In the genomic region with DNA sequence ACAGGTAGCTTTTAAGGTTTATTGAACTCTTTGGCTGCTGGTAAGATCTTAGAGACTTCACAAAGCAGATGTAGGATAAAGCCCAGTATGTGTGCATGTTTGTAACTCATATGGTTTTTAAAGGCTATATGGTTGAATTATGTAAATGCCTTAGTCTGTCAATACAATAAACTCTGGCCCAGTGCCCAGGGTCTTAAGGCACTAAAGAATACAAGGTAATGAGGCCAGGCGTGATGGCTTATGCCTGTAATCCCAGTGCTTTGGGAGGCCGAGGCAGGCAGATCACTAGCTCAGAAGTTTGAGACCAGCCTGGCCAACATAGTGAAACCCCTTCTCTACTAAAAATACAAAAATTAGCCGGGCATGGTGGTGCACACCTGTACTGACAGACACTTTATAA, we compare ENCODE assay signal across 20 cellular contexts.
DNase-seq lines count a peak whose midpoint lies in the region; TF ChIP-seq lines count a peak whose summit lies in the region.
"Had no signal": no experiment of that assay in that cellular context is flagged by ENCODE, and none has a peak within 500 bp of the region (broad histone marks: within the 10 kb centered on the region; RNA-seq: fewer than 3 reads in every experiment).

No MANE protein-coding gene starts in this region.

- no peak for TF ChIP-seq CTCF in esophagus squamous epithelium (IDR thresholded peaks at IDR 0.05)

- H3K27ac ChIP-seq in esophagus squamous epithelium: no peak overlapping the region
- H3K27ac ChIP-seq: right atrium auricular region, spleen, suprapubic skin had no signal

- H3K4me3 ChIP-seq in esophagus squamous epithelium: no peak overlapping the region
- H3K4me3 ChIP-seq: right atrium auricular region, spleen, suprapubic skin had no signal

- no peak for TF ChIP-seq POLR2A in esophagus squamous epithelium (IDR thresholded peaks at IDR 0.05)

- WGBS in esophagus squamous epithelium, 2 donors: 76 to 81% methylated on average over 3 of the region's 3 CpGs

- peaks cover 0 to 10% (median 0%) of the 10 kb centered on the region in 3 donors for H3K4me1 ChIP-seq in esophagus squamous epithelium

- intact Hi-C loops in esophagus squamous epithelium (cut with DNase I): no loop called here

- no peaks in the 10 kb centered on the region for H3K36me3 ChIP-seq in esophagus squamous epithelium
- H3K36me3 ChIP-seq: right atrium auricular region, suprapubic skin had no signal

- no peaks in the 10 kb centered on the region for H3K27me3 ChIP-seq in esophagus squamous epithelium
- H3K27me3 ChIP-seq: right atrium auricular region, spleen, suprapubic skin had no signal

- peak; percentile 40 for DNase-seq in NCI-H748 (lab: John Stamatoyannopoulos, UW; ENCODE audit: unreplicated experiment)
- DNase-seq in NCI-H748 treated with DMSO at 0.1 percent for 48 hours (lab: John Stamatoyannopoulos, UW): no peak
- peak; percentile 67 for DNase-seq in NCI-H510A treated with DMSO at 0.1 percent for 48 hours (lab: John Stamatoyannopoulos, UW)
- peak; percentile 37 for DNase-seq in dermis blood vessel endothelial cell
- DNase-seq in germinal center (ENCODE audit: low spot score): no peak
- DNase-seq in mesenteric fat pad (ENCODE audit: low spot score): no peak
- no peak for DNase-seq in esophagus squamous epithelium (lab: John Stamatoyannopoulos, UW)
- DNase-seq: activated CD4-positive, alpha-beta T cell treated with anti-CD3 and anti-CD28 coated beads, Interleukin-2, amount 50 U/mL, for 1 hour; activated CD8-positive, alpha-beta memory T cell treated with anti-CD3 and anti-CD28 coated beads, Interleukin-2, amount 50 U/mL, for 4 hours; effector memory CD8-positive, alpha-beta T cell; foreskin melanocyte; mesendoderm; naive thymus-derived CD4-positive, alpha-beta T cell; NCI-H1048; NCI-H226; spleen; stimulated activated CD4-positive, alpha-beta T cell treated with anti-CD3 and anti-CD28 coated beads, Interleukin-4, amount 100 ng/mL, for 1 hour; stimulated activated naive B cell treated with anti-CD40 and anti-IgM and Interleukin-4, amounts not matched to agents 10 μg/mL and 1 μg/mL and 100 μg/mL, for 72 hours had no signal

- no peaks in the 10 kb centered on the region for H3K9me3 ChIP-seq in esophagus squamous epithelium
- H3K9me3 ChIP-seq: right atrium auricular region, spleen, suprapubic skin had no signal

Comparison
In these comparisons a context has a peak if more than half of its experiments do, and no peak if none do; other contexts are left out.
1. DNase-seq: peak in NCI-H748 (single experiment), NCI-H510A treated with DMSO at 0.1 percent for 48 hours (single experiment) and dermis blood vessel endothelial cell (single experiment); none in NCI-H748 treated with DMSO at 0.1 percent for 48 hours (single experiment), germinal center (single experiment), mesenteric fat pad (single experiment) and esophagus squamous epithelium (single experiment).